In genomic region chr4:148108776-148109175, GRCh38 we compare ENCODE assay signal across 7 cellular contexts.
"Had no signal": no experiment of that assay in that cellular context is flagged by ENCODE, and none has a peak within 500 bp of the region (broad histone marks: within the 10 kb centered on the region; RNA-seq: fewer than 3 reads in every experiment).

No MANE protein-coding gene starts in this region.

- H3K36me3 ChIP-seq: HAP-1 had no signal

- H3K4me1 Mint-ChIP-seq: IgD-negative memory B cell had no signal

- H2AFZ ChIP-seq: GM23248 had no signal

- H3K4me3 Mint-ChIP-seq: HFFc6, IgD-negative memory B cell had no signal

- DNase-seq: GM23248, GOT3, H7, HFFc6 had no signal

- H3K27me3 Mint-ChIP-seq: IgD-negative memory B cell had no signal

- H3K9ac ChIP-seq: GM23248 had no signal

- H3K27ac Mint-ChIP-seq: HFFc6, IgD-negative memory B cell had no signal

- H3K9me3 ChIP-seq: HAP-1 had no signal

- H3K4me3 ChIP-seq: GM23248, HAP-1 had no signal

- H3K27ac ChIP-seq: GM23248, HL-60 had no signal
